In genomic region chr5:119954106-119954505, GRCh38 we compare ENCODE assay signal across 29 cellular contexts.
"Had no signal": no experiment of that assay in that cellular context is flagged by ENCODE, and none has a peak within 500 bp of the region (broad histone marks: within the 10 kb centered on the region; RNA-seq: fewer than 3 reads in every experiment).

No MANE protein-coding gene starts in this region.

- ATAC-seq: left cardiac atrium; left lung; lower lobe of right lung; naive thymus-derived CD4-positive, alpha-beta T cell; natural killer cell treated with Interleukin-12 subunit alpha and Interleukin-12 subunit beta and Interleukin-15 and Interleukin-18, amount 100 ng/mL, for 72 hours; pancreas; right cardiac atrium; sciatic nerve; stimulated activated naive B cell treated with anti-CD40 and anti-IgM and Interleukin-4, amounts not matched to agents 10 μg/mL and 1 μg/mL and 100 μg/mL, for 72 hours; stimulated activated naive CD8-positive, alpha-beta T cell treated with anti-CD3 and anti-CD28 coated beads, Interleukin-15, Interleukin-2, amounts not matched to agents 100 U/mL and 50 U/mL, for 24 hours had no signal

- H3K4me1 ChIP-seq: left lung, lower lobe of right lung, testis, thyroid gland, upper lobe of left lung, vagina had no signal

- H3K4me3 ChIP-seq: left lung, lower lobe of right lung, pancreas, prostate gland, skin epidermis, stomach, testis, thyroid gland, transverse colon, upper lobe of left lung, vagina had no signal

- H3K9me3 ChIP-seq: left lung, lower lobe of right lung, pancreas, prostate gland, testis, thyroid gland, transverse colon, upper lobe of left lung, vagina had no signal

- H3K27ac ChIP-seq: left lung, lower lobe of right lung, pancreas, prostate gland, skin epidermis, stomach, testis, thyroid gland, transverse colon, upper lobe of left lung, vagina had no signal

- H3K36me3 ChIP-seq: left lung, lower lobe of right lung, pancreas, prostate gland, stomach, thyroid gland, transverse colon, upper lobe of left lung, vagina had no signal

- H3K27me3 ChIP-seq: left lung, pancreas, stomach, testis, thyroid gland, transverse colon, upper lobe of left lung, vagina had no signal

- DNase-seq: hippocampal formation; kidney glomerular epithelial cell; left cardiac atrium; left lung; lower lobe of right lung; mammary epithelial cell; mesenchymal stem cell; naive thymus-derived CD4-positive, alpha-beta T cell; nucleus accumbens; pancreas; posterior cingulate gyrus; retina; right cardiac atrium; stimulated activated CD4-positive, alpha-beta T cell treated with anti-CD3 and anti-CD28 coated beads, Interleukin-12 subunit alpha, Interleukin-12 subunit beta, amount 100 ng/mL, for 4 hours; stimulated activated CD4-positive, alpha-beta T cell treated with anti-CD3 and anti-CD28 coated beads, Interleukin-15, amount 100 ng/mL, for 24 hours; stimulated activated CD4-positive, alpha-beta T cell treated with anti-CD3 and anti-CD28 coated beads, Interleukin-2, amount 100 ng/mL, for 24 hours; stimulated activated CD4-positive, alpha-beta T cell treated with anti-CD3 and anti-CD28 coated beads, Interleukin-4, amount 100 ng/mL, for 1 hour; stimulated activated naive B cell treated with anti-CD40 and anti-IgM and Interleukin-4, amounts not matched to agents 10 μg/mL and 1 μg/mL and 100 μg/mL, for 72 hours; stimulated activated naive CD8-positive, alpha-beta T cell treated with anti-CD3 and anti-CD28 coated beads, Interleukin-15, Interleukin-2, amounts not matched to agents 100 U/mL and 50 U/mL, for 24 hours; stomach; testis; thyroid gland; transverse colon; upper lobe of left lung had no signal
